In genomic region chr13:99558570-99559180, GRCh38 we compare ENCODE assay signal across 1 cellular context.
A peak's percentile ranks its signal among the peaks of the same experiment; 100 is the strongest.
TF ChIP-seq lines count a peak whose summit lies in the region.

No MANE protein-coding gene starts in this region.

TF ChIP-seq in HepG2, 621 proteins besides CTCF, POLR2A, EP300 and RAD21 (continued from another document and continues in another):
- TF ChIP-seq GPN1 (CRISPR knock-in tag; IDR thresholded peaks at IDR 0.05; ENCODE audit: borderline replicate concordance) (no peak), NCOA2 (CRISPR knock-in tag; IDR thresholded peaks at IDR 0.05) (peak; percentile 53; the same call in 1 of the 2 replicates), MAF1 (CRISPR knock-in tag; IDR thresholded peaks at IDR 0.05; ENCODE audit: borderline replicate concordance) (no peak), MEF2D (CRISPR knock-in tag; IDR thresholded peaks at IDR 0.05) (0 out of 2 replicates have a peak, but pooled peaks have one; percentile 18), ARNTL (CRISPR knock-in tag; IDR thresholded peaks at IDR 0.05) (no peak), MLX (CRISPR knock-in tag; IDR thresholded peaks at IDR 0.05) (0 out of 2 replicates have a peak, but pooled peaks have one; percentile 16), ZSCAN30 (CRISPR knock-in tag; IDR thresholded peaks at IDR 0.05) (no peak), NFIC (IDR thresholded peaks at IDR 0.05; ENCODE audit: low read length) (peak; percentile 69; the same call in 1 of the 2 replicates), FOXP1 (IDR thresholded peaks at IDR 0.05) (peak; percentile 94), FOXP1 (CRISPR knock-in tag; IDR thresholded peaks at IDR 0.05) (peak; percentile 91), RARA (CRISPR knock-in tag; IDR thresholded peaks at IDR 0.05) (peak; percentile 20; the same call in 1 of the 2 replicates), FLYWCH1 (CRISPR knock-in tag; IDR thresholded peaks at IDR 0.05) (no peak), BCL6 (CRISPR knock-in tag; IDR thresholded peaks at IDR 0.05) (peak; percentile 40; the same call in 1 of the 2 replicates), GPBP1L1 (CRISPR knock-in tag; IDR thresholded peaks at IDR 0.05) (no peak), ZNF558 (CRISPR knock-in tag; IDR thresholded peaks at IDR 0.05; ENCODE audit: borderline replicate concordance) (no peak), ESRRA (CRISPR knock-in tag; IDR thresholded peaks at IDR 0.05; ENCODE audit: low read depth) (no peak), CREB1 (IDR thresholded peaks at IDR 0.05) (no peak), CREB1 (CRISPR knock-in tag; IDR thresholded peaks at IDR 0.05) (peak; percentile 37), ARID3A (IDR thresholded peaks at IDR 0.05; ENCODE audit: low read depth, low read length) (peak; percentile 71), ELF4 (CRISPR knock-in tag; IDR thresholded peaks at IDR 0.05; ENCODE audit: borderline replicate concordance) (no peak), FOXP4 (CRISPR knock-in tag; IDR thresholded peaks at IDR 0.05) (peak; percentile 84), TFAP4 (IDR thresholded peaks at IDR 0.05; ENCODE audit: borderline replicate concordance, low read depth) (no peak), DNMT1 (CRISPR knock-in tag; IDR thresholded peaks at IDR 0.05) (no peak), TRAFD1 (CRISPR knock-in tag; IDR thresholded peaks at IDR 0.05; ENCODE audit: borderline replicate concordance) (no peak), PITX1 (CRISPR knock-in tag; IDR thresholded peaks at IDR 0.05) (peak; percentile 87), FOXA3 (CRISPR knock-in tag; IDR thresholded peaks at IDR 0.05) (peak; percentile 64), ZNF337 (CRISPR knock-in tag; IDR thresholded peaks at IDR 0.05; ENCODE audit: borderline replicate concordance, low read depth) (no peak), ZBTB25 (CRISPR knock-in tag; IDR thresholded peaks at IDR 0.05) (no peak), ZNF816 (CRISPR knock-in tag; IDR thresholded peaks at IDR 0.05; ENCODE audit: borderline replicate concordance) (no peak), SMAD9 (CRISPR knock-in tag; IDR thresholded peaks at IDR 0.05) (no peak), ASH2L (IDR thresholded peaks at IDR 0.05; ENCODE audit: insufficient read length, low read depth, low read length) (peak; percentile 35), ZNF326 (CRISPR knock-in tag; IDR thresholded peaks at IDR 0.05; ENCODE audit: borderline replicate concordance) (no peak), GATAD2A (CRISPR knock-in tag; IDR thresholded peaks at IDR 0.05) (peak; percentile 54; the same call in 1 of the 2 replicates), DPF2 (CRISPR knock-in tag; IDR thresholded peaks at IDR 0.05; ENCODE audit: borderline replicate concordance, low read depth) (0 out of 2 replicates have a peak, but pooled peaks have one; percentile 20), HOXD1 (CRISPR knock-in tag; IDR thresholded peaks at IDR 0.05) (no peak), ZBTB26 (CRISPR knock-in tag; IDR thresholded peaks at IDR 0.05; ENCODE audit: borderline replicate concordance) (no peak), ZNF354B (CRISPR knock-in tag; IDR thresholded peaks at IDR 0.05) (no peak), ZBED4 (CRISPR knock-in tag; IDR thresholded peaks at IDR 0.05; ENCODE audit: borderline replicate concordance) (no peak), TCF7 (IDR thresholded peaks at IDR 0.05; ENCODE audit: low read depth) (peak; percentile 59), CREM (IDR thresholded peaks at IDR 0.05) (0 out of 2 replicates have a peak, but pooled peaks have one; percentile 16), CREM (CRISPR knock-in tag; IDR thresholded peaks at IDR 0.05) (no peak), ADNP (CRISPR knock-in tag; IDR thresholded peaks at IDR 0.05) (no peak), ZNF292 (CRISPR knock-in tag; IDR thresholded peaks at IDR 0.05; ENCODE audit: borderline replicate concordance, low read depth) (no peak), NCOR1 (IDR thresholded peaks at IDR 0.05; ENCODE audit: borderline replicate concordance, low read length) (0 out of 2 replicates have a peak, but pooled peaks have one; percentile 36), HDAC2 (CRISPR knock-in tag; IDR thresholded peaks at IDR 0.05) (peak; percentile 40; the same call in 1 of the 2 replicates), RNF219 (CRISPR knock-in tag; IDR thresholded peaks at IDR 0.05) (no peak), CEBPG (CRISPR knock-in tag; IDR thresholded peaks at IDR 0.05) (peak; percentile 13; the same call in 1 of the 2 replicates), MIXL1 (CRISPR knock-in tag; IDR thresholded peaks at IDR 0.05) (peak; percentile 59; the same call in 1 of the 2 replicates), NFYB (CRISPR knock-in tag; IDR thresholded peaks at IDR 0.05) (no peak)
